In genomic region chr3:188345223-188345622, GRCh38 we compare ENCODE assay signal across 10 cellular contexts.
A peak's percentile ranks its signal among the peaks of the same experiment; 100 is the strongest.
DNase-seq lines count a peak whose midpoint lies in the region; ATAC-seq and TF ChIP-seq lines count a peak whose summit lies in the region.
"Had no signal": no experiment of that assay in that cellular context is flagged by ENCODE, and none has a peak within 500 bp of the region (broad histone marks: within the 10 kb centered on the region; RNA-seq: fewer than 3 reads in every experiment).

No MANE protein-coding gene starts in this region.

- no peaks in the 10 kb centered on the region for H3K27me3 ChIP-seq in rectal smooth muscle tissue (ENCODE audit: control insufficient read depth, insufficient read depth, low read length)

- H3K4me3 ChIP-seq in fibroblast of villous mesenchyme (ENCODE audit: low read depth, low read length) = no peak overlapping the region
- H3K4me3 ChIP-seq in rectal smooth muscle tissue (ENCODE audit: low read length) = no peak overlapping the region

- no peak for ATAC-seq in activated T-cell treated with anti-CD3 and anti-CD28 coated beads, Interleukin-2, amount 50 U/mL, for 4 hours

- peaks cover 23% of the 10 kb centered on the region for H3K4me1 ChIP-seq in rectal smooth muscle tissue (ENCODE audit: control insufficient read depth, insufficient read depth, low read length)

- no peak for TF ChIP-seq CTCF in fibroblast of villous mesenchyme (IDR thresholded peaks at IDR 0.05; ENCODE audit: insufficient read depth, low read depth, low read length)

- no peaks in the 10 kb centered on the region for H3K9me3 Mint-ChIP-seq in activated T-cell treated with anti-CD3 and anti-CD28 coated beads, Interleukin-2, amount 50 U/mL, for 4 hours

- no peaks in the 10 kb centered on the region for H3K27me3 Mint-ChIP-seq in activated T-cell treated with anti-CD3 and anti-CD28 coated beads, Interleukin-2, amount 50 U/mL, for 4 hours (ENCODE audit: low read depth)

- H3K9ac ChIP-seq in rectal smooth muscle tissue (ENCODE audit: low read length) = no peak overlapping the region

- DNase-seq in EL = peak; percentile 30
- peak; percentile 77 for DNase-seq in amniotic epithelial cell (ENCODE audit: low read depth)
- peak; percentile 33 for DNase-seq in fibroblast of villous mesenchyme (ENCODE audit: low read depth)
- no peak for DNase-seq in RKO (ENCODE audit: low spot score)
- DNase-seq in SHP77 (lab: John Stamatoyannopoulos, UW) = no peak
- DNase-seq in activated effector memory CD4-positive, alpha-beta T cell treated with Interleukin-2 at 50 U/mL for 16 hours = no peak
- DNase-seq in activated T-cell treated with anti-CD3 and anti-CD28 coated beads, Interleukin-2, amount 50 U/mL, for 4 hours = no peak
- DNase-seq: activated CD4-positive, alpha-beta T cell treated with anti-CD3 and anti-CD28 coated beads, Interleukin-2, amount 50 U/mL, for 48 hours; activated naive CD4-positive, alpha-beta T cell had no signal

- H3K4me3 Mint-ChIP-seq in activated T-cell treated with anti-CD3 and anti-CD28 coated beads, Interleukin-2, amount 50 U/mL, for 4 hours = no peak overlapping the region

- peaks cover 16% of the 10 kb centered on the region for H3K36me3 Mint-ChIP-seq in activated T-cell treated with anti-CD3 and anti-CD28 coated beads, Interleukin-2, amount 50 U/mL, for 4 hours (ENCODE audit: insufficient read depth)

- peaks cover 22% of the 10 kb centered on the region for H3K4me1 Mint-ChIP-seq in activated T-cell treated with anti-CD3 and anti-CD28 coated beads, Interleukin-2, amount 50 U/mL, for 4 hours (ENCODE audit: low read depth)

- H3K27ac ChIP-seq in rectal smooth muscle tissue (ENCODE audit: low read depth, low read length) = peak overlapping the region; percentile 51

- no peaks in the 10 kb centered on the region for H3K36me3 ChIP-seq in rectal smooth muscle tissue (ENCODE audit: control insufficient read depth, insufficient read depth, low read length)

Comparison
In these comparisons a context has a peak if more than half of its experiments do, and no peak if none do; other contexts are left out.
1. DNase-seq: peak in EL (single experiment), amniotic epithelial cell (single experiment) and fibroblast of villous mesenchyme (single experiment); none in RKO (single experiment), SHP77 (0 of 2), activated effector memory CD4-positive, alpha-beta T cell treated with Interleukin-2 at 50 U/mL for 16 hours (single experiment) and activated T-cell treated with anti-CD3 and anti-CD28 coated beads, Interleukin-2, amount 50 U/mL, for 4 hours (single experiment).